ENCODE assay signal across 1 cellular context in genomic region chr1:161008857-161009554, GRCh38.
TF ChIP-seq lines count a peak whose summit lies in the region.

No MANE protein-coding gene starts in this region.

TF ChIP-seq in HepG2, 621 proteins besides CTCF, POLR2A, EP300 and RAD21:
- TF ChIP-seq ATF7 (IDR thresholded peaks at IDR 0.05), result peak; percentile 84
- TF ChIP-seq ATF7 (CRISPR knock-in tag; IDR thresholded peaks at IDR 0.05), result no peak
- TF ChIP-seq CEBPB (IDR thresholded peaks at IDR 0.05; ENCODE audit: borderline replicate concordance, low read depth, low read length), result peak; percentile 7; the same call in 1 of the 2 replicates
- TF ChIP-seq, protein P1, sequence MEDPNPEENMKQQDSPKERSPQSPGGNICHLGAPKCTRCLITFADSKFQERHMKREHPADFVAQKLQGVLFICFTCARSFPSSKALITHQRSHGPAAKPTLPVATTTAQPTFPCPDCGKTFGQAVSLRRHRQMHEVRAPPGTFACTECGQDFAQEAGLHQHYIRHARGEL (CRISPR knock-in tag; IDR thresholded peaks at IDR 0.05), result no peak
- TF ChIP-seq, protein P2, sequence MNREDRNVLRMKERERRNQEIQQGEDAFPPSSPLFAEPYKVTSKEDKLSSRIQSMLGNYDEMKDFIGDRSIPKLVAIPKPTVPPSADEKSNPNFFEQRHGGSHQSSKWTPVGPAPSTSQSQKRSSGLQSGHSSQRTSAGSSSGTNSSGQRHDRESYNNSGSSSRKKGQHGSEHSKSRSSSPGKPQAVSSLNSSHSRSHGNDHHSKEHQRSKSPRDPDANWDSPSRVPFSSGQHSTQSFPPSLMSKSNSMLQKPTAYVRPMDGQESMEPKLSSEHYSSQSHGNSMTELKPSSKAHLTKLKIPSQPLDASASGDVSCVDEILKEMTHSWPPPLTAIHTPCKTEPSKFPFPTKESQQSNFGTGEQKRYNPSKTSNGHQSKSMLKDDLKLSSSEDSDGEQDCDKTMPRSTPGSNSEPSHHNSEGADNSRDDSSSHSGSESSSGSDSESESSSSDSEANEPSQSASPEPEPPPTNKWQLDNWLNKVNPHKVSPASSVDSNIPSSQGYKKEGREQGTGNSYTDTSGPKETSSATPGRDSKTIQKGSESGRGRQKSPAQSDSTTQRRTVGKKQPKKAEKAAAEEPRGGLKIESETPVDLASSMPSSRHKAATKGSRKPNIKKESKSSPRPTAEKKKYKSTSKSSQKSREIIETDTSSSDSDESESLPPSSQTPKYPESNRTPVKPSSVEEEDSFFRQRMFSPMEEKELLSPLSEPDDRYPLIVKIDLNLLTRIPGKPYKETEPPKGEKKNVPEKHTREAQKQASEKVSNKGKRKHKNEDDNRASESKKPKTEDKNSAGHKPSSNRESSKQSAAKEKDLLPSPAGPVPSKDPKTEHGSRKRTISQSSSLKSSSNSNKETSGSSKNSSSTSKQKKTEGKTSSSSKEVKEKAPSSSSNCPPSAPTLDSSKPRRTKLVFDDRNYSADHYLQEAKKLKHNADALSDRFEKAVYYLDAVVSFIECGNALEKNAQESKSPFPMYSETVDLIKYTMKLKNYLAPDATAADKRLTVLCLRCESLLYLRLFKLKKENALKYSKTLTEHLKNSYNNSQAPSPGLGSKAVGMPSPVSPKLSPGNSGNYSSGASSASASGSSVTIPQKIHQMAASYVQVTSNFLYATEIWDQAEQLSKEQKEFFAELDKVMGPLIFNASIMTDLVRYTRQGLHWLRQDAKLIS (CRISPR knock-in tag; IDR thresholded peaks at IDR 0.05), result no peak
